ENCODE assay signal across 24 cellular contexts in genomic region chr15:60535265-60535664, GRCh38.
"Had no signal": no experiment of that assay in that cellular context is flagged by ENCODE, and none has a peak within 500 bp of the region (broad histone marks: within the 10 kb centered on the region; RNA-seq: fewer than 3 reads in every experiment).

No MANE protein-coding gene starts in this region.

- DNase-seq: activated CD4-positive, alpha-beta T cell treated with anti-CD3 and anti-CD28 coated beads for 1 hour; activated CD4-positive, alpha-beta T cell treated with anti-CD3 and anti-CD28 coated beads, Interleukin-2, amount 50 U/mL, for 4 hours; activated CD8-positive, alpha-beta memory T cell treated with anti-CD3 and anti-CD28 coated beads, Interleukin-2, amount 10 ng/mL, durations not matched to agents 7 days and 5 days; activated gamma-delta T cell treated with Interleukin-2 at 50 U/mL for 16 hours; activated T-cell treated with anti-CD3 and anti-CD28 coated beads, Interleukin-2, amount 50 U/mL, for 4 hours; amniotic stem cell; caudate nucleus; foreskin fibroblast; hippocampal formation; kidney; left ventricle myocardium inferior; mucosa of descending colon; naive thymus-derived CD8-positive, alpha-beta T cell; nucleus accumbens; stimulated activated CD4-positive, alpha-beta T cell treated with anti-CD3 and anti-CD28 coated beads, Interleukin-2, amount 100 ng/mL, for 48 hours; stimulated activated naive B cell treated with anti-CD40 and anti-IgM and Interleukin-4, amounts not matched to agents 10 μg/mL and 1 μg/mL and 100 μg/mL, for 72 hours; substantia nigra; T1000 had no signal

- H3K9me3 ChIP-seq: left ventricle myocardium inferior, mucosa of descending colon, right atrium auricular region, tibial nerve, vagina had no signal

- H3K27ac ChIP-seq: left ventricle myocardium inferior, right atrium auricular region, tibial nerve had no signal

- H3K27ac Mint-ChIP-seq: memory B cell; progenitor cell of endocrine pancreas; stimulated activated naive B cell treated with anti-CD40 and anti-IgM and Interleukin-4, amounts not matched to agents 10 μg/mL and 1 μg/mL and 100 μg/mL, for 72 hours had no signal

- H3K36me3 ChIP-seq: left ventricle myocardium inferior, right atrium auricular region, tibial nerve, vagina had no signal

- H3K9me3 Mint-ChIP-seq: activated T-cell treated with anti-CD3 and anti-CD28 coated beads, Interleukin-2, amount 50 U/mL, for 4 hours; memory B cell; naive thymus-derived CD8-positive, alpha-beta T cell; stimulated activated naive B cell treated with anti-CD40 and anti-IgM and Interleukin-4, amounts not matched to agents 10 μg/mL and 1 μg/mL and 100 μg/mL, for 72 hours had no signal

- H3K4me1 Mint-ChIP-seq: stimulated activated naive B cell treated with anti-CD40 and anti-IgM and Interleukin-4, amounts not matched to agents 10 μg/mL and 1 μg/mL and 100 μg/mL, for 72 hours had no signal

- H3K4me3 Mint-ChIP-seq: activated CD8-positive, alpha-beta memory T cell treated with anti-CD3 and anti-CD28 coated beads, Interleukin-2, amount 10 ng/mL, durations not matched to agents 7 days and 5 days; activated naive CD8-positive, alpha-beta T cell; memory B cell; stimulated activated naive B cell treated with anti-CD40 and anti-IgM and Interleukin-4, amounts not matched to agents 10 μg/mL and 1 μg/mL and 100 μg/mL, for 72 hours had no signal

- H3K27me3 ChIP-seq: right atrium auricular region, tibial nerve, vagina had no signal

- H3K36me3 Mint-ChIP-seq: activated naive CD8-positive, alpha-beta T cell had no signal

- H3K27me3 Mint-ChIP-seq: activated CD8-positive, alpha-beta memory T cell treated with anti-CD3 and anti-CD28 coated beads, Interleukin-2, amount 10 ng/mL, durations not matched to agents 7 days and 5 days; activated naive CD8-positive, alpha-beta T cell; memory B cell; naive thymus-derived CD8-positive, alpha-beta T cell; progenitor cell of endocrine pancreas; stimulated activated naive B cell treated with anti-CD40 and anti-IgM and Interleukin-4, amounts not matched to agents 10 μg/mL and 1 μg/mL and 100 μg/mL, for 72 hours had no signal

- H3K4me1 ChIP-seq: tibial nerve had no signal

- ATAC-seq: activated CD8-positive, alpha-beta memory T cell treated with anti-CD3 and anti-CD28 coated beads, Interleukin-2, amount 10 ng/mL, durations not matched to agents 7 days and 5 days; activated T-cell treated with anti-CD3 and anti-CD28 coated beads, Interleukin-2, amount 50 U/mL, for 4 hours; mucosa of descending colon; naive thymus-derived CD8-positive, alpha-beta T cell; stimulated activated naive B cell treated with anti-CD40 and anti-IgM and Interleukin-4, amounts not matched to agents 10 μg/mL and 1 μg/mL and 100 μg/mL, for 72 hours had no signal

- H3K4me3 ChIP-seq: left ventricle myocardium inferior, mucosa of descending colon, right atrium auricular region, tibial nerve, vagina had no signal
